Comparison of ENCODE assay signal across 1 cellular context in genomic region chr2:85324639-85325465, GRCh38.
A peak's percentile ranks its signal among the peaks of the same experiment; 100 is the strongest.
TF ChIP-seq lines count a peak whose summit lies in the region.

No MANE protein-coding gene starts in this region.

TF ChIP-seq in HepG2, 621 proteins besides CTCF, POLR2A, EP300 and RAD21 (continued from another document and continues in another):
- TF ChIP-seq ZNF576 (CRISPR knock-in tag; IDR thresholded peaks at IDR 0.05) (no peak), ZNF382 (CRISPR knock-in tag; IDR thresholded peaks at IDR 0.05; ENCODE audit: borderline replicate concordance) (no peak), ZNF564 (CRISPR knock-in tag; IDR thresholded peaks at IDR 0.05) (no peak), REPIN1 (CRISPR knock-in tag; IDR thresholded peaks at IDR 0.05; ENCODE audit: borderline replicate concordance, low read depth) (peak; percentile 25; the same call in 1 of the 2 replicates), ZEB1 (IDR thresholded peaks at IDR 0.05; ENCODE audit: insufficient replicate concordance, low read depth) (peak; percentile 77), HCFC1 (IDR thresholded peaks at IDR 0.05; ENCODE audit: low read depth, low read length) (0 out of 2 replicates have a peak, but pooled peaks have one; percentile 13), UBTF (CRISPR knock-in tag; IDR thresholded peaks at IDR 0.05) (peak; percentile 57), SKIL (CRISPR knock-in tag; IDR thresholded peaks at IDR 0.05; ENCODE audit: borderline replicate concordance) (peak; percentile 91), ZNF652 (CRISPR knock-in tag; IDR thresholded peaks at IDR 0.05; ENCODE audit: borderline replicate concordance, low read depth) (peak; percentile 24; the same call in 1 of the 2 replicates), ELF4 (CRISPR knock-in tag; IDR thresholded peaks at IDR 0.05; ENCODE audit: borderline replicate concordance) (peak; percentile 34; the same call in 1 of the 2 replicates), ZNF792 (CRISPR knock-in tag; IDR thresholded peaks at IDR 0.05) (no peak; the same call in 1 of the 2 replicates), ZNF138 (CRISPR knock-in tag; IDR thresholded peaks at IDR 0.05; ENCODE audit: low read depth) (no peak), ZNF549 (CRISPR knock-in tag; IDR thresholded peaks at IDR 0.05) (peak; percentile 29; the same call in 1 of the 2 replicates), ZSCAN22 (CRISPR knock-in tag; IDR thresholded peaks at IDR 0.05) (no peak), HNF1A (IDR thresholded peaks at IDR 0.05; ENCODE audit: low read depth) (peak; percentile 96), HNF1A (CRISPR knock-in tag; IDR thresholded peaks at IDR 0.05; ENCODE audit: borderline replicate concordance) (peak; percentile 95), SOX5 (CRISPR knock-in tag; IDR thresholded peaks at IDR 0.05; ENCODE audit: borderline replicate concordance) (peak; percentile 96), ZNF644 (CRISPR knock-in tag; IDR thresholded peaks at IDR 0.05; ENCODE audit: low read depth) (peak; percentile 77; the same call in 1 of the 2 replicates), ZNF180 (CRISPR knock-in tag; IDR thresholded peaks at IDR 0.05; ENCODE audit: borderline replicate concordance, low read depth) (no peak), U2AF1 (optimal IDR thresholded peaks at IDR 0.05; ENCODE audit: low read depth, low read length) (no peak), HOXD1 (CRISPR knock-in tag; IDR thresholded peaks at IDR 0.05) (peak; percentile 12; the same call in 1 of the 2 replicates), ZBTB42 (CRISPR knock-in tag; IDR thresholded peaks at IDR 0.05) (no peak), CREM (IDR thresholded peaks at IDR 0.05) (peak; percentile 96), CREM (CRISPR knock-in tag; IDR thresholded peaks at IDR 0.05) (no peak), ZC3H4 (CRISPR knock-in tag; IDR thresholded peaks at IDR 0.05; ENCODE audit: borderline replicate concordance) (no peak), WIZ (CRISPR knock-in tag; IDR thresholded peaks at IDR 0.05) (no peak), TARDBP (CRISPR knock-in tag; IDR thresholded peaks at IDR 0.05) (peak; percentile 93)
- TF ChIP-seq, protein P1, sequence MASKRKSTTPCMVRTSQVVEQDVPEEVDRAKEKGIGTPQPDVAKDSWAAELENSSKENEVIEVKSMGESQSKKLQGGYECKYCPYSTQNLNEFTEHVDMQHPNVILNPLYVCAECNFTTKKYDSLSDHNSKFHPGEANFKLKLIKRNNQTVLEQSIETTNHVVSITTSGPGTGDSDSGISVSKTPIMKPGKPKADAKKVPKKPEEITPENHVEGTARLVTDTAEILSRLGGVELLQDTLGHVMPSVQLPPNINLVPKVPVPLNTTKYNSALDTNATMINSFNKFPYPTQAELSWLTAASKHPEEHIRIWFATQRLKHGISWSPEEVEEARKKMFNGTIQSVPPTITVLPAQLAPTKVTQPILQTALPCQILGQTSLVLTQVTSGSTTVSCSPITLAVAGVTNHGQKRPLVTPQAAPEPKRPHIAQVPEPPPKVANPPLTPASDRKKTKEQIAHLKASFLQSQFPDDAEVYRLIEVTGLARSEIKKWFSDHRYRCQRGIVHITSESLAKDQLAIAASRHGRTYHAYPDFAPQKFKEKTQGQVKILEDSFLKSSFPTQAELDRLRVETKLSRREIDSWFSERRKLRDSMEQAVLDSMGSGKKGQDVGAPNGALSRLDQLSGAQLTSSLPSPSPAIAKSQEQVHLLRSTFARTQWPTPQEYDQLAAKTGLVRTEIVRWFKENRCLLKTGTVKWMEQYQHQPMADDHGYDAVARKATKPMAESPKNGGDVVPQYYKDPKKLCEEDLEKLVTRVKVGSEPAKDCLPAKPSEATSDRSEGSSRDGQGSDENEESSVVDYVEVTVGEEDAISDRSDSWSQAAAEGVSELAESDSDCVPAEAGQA (IDR thresholded peaks at IDR 0.05; ENCODE audit: low read depth): no peak
- TF ChIP-seq, protein P1 (CRISPR knock-in tag; IDR thresholded peaks at IDR 0.05; ENCODE audit: borderline replicate concordance): no peak
- TF ChIP-seq, protein P2, sequence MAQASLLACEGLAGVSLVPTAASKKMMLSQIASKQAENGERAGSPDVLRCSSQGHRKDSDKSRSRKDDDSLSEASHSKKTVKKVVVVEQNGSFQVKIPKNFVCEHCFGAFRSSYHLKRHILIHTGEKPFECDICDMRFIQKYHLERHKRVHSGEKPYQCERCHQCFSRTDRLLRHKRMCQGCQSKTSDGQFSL (CRISPR knock-in tag; IDR thresholded peaks at IDR 0.05): no peak
- TF ChIP-seq, protein P3, sequence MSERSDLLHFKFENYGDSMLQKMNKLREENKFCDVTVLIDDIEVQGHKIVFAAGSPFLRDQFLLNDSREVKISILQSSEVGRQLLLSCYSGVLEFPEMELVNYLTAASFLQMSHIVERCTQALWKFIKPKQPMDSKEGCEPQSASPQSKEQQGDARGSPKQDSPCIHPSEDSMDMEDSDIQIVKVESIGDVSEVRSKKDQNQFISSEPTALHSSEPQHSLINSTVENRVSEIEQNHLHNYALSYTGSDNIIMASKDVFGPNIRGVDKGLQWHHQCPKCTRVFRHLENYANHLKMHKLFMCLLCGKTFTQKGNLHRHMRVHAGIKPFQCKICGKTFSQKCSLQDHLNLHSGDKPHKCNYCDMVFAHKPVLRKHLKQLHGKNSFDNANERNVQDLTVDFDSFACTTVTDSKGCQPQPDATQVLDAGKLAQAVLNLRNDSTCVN (CRISPR knock-in tag; IDR thresholded peaks at IDR 0.05; ENCODE audit: borderline replicate concordance): 0 out of 2 replicates have a peak, but pooled peaks have one; percentile 70
- TF ChIP-seq, protein P4, sequence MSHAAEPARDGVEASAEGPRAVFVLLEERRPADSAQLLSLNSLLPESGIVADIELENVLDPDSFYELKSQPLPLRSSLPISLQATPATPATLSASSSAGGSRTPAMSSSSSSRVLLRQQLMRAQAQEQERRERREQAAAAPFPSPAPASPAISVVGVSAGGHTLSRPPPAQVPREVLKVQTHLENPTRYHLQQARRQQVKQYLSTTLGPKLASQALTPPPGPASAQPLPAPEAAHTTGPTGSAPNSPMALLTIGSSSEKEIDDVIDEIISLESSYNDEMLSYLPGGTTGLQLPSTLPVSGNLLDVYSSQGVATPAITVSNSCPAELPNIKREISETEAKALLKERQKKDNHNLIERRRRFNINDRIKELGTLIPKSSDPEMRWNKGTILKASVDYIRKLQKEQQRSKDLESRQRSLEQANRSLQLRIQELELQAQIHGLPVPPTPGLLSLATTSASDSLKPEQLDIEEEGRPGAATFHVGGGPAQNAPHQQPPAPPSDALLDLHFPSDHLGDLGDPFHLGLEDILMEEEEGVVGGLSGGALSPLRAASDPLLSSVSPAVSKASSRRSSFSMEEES (CRISPR knock-in tag; IDR thresholded peaks at IDR 0.05): peak; percentile 94
- TF ChIP-seq, protein P5, sequence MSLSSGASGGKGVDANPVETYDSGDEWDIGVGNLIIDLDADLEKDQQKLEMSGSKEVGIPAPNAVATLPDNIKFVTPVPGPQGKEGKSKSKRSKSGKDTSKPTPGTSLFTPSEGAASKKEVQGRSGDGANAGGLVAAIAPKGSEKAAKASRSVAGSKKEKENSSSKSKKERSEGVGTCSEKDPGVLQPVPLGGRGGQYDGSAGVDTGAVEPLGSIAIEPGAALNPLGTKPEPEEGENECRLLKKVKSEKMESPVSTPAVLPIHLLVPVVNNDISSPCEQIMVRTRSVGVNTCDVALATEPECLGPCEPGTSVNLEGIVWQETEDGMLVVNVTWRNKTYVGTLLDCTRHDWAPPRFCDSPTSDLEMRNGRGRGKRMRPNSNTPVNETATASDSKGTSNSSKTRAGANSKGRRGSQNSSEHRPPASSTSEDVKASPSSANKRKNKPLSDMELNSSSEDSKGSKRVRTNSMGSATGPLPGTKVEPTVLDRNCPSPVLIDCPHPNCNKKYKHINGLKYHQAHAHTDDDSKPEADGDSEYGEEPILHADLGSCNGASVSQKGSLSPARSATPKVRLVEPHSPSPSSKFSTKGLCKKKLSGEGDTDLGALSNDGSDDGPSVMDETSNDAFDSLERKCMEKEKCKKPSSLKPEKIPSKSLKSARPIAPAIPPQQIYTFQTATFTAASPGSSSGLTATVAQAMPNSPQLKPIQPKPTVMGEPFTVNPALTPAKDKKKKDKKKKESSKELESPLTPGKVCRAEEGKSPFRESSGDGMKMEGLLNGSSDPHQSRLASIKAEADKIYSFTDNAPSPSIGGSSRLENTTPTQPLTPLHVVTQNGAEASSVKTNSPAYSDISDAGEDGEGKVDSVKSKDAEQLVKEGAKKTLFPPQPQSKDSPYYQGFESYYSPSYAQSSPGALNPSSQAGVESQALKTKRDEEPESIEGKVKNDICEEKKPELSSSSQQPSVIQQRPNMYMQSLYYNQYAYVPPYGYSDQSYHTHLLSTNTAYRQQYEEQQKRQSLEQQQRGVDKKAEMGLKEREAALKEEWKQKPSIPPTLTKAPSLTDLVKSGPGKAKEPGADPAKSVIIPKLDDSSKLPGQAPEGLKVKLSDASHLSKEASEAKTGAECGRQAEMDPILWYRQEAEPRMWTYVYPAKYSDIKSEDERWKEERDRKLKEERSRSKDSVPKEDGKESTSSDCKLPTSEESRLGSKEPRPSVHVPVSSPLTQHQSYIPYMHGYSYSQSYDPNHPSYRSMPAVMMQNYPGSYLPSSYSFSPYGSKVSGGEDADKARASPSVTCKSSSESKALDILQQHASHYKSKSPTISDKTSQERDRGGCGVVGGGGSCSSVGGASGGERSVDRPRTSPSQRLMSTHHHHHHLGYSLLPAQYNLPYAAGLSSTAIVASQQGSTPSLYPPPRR (CRISPR knock-in tag; IDR thresholded peaks at IDR 0.05; ENCODE audit: borderline replicate concordance): no peak; the same call in 1 of the 2 replicates
